Comparison of ENCODE assay signal across 9 cellular contexts in the genomic region with DNA sequence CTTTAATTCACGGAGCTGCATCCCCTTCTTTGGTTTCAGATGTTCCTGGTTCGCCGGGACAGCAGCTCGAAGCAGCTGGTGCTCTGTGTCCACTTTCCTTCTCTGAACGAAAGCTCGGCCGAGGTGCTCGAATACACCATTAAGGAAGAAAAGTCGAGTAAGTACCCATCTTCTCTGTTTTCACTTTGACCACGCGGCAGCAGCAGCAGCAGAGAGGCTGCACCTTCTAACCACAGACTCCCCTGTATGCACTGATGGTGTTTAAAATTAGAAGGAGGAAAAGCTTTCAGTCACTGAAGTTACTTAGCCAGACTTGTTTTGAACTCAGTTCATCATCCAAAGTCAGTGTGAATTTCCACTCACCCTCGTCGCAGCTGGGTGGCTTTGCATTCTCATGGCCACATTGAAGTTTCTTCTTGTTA.
DNase-seq lines count a peak whose midpoint lies in the region; ATAC-seq and TF ChIP-seq lines count a peak whose summit lies in the region.
"Had no signal": no experiment of that assay in that cellular context is flagged by ENCODE, and none has a peak within 500 bp of the region (broad histone marks: within the 10 kb centered on the region; RNA-seq: fewer than 3 reads in every experiment).

No MANE protein-coding gene starts in this region.

- H3K4me1 ChIP-seq in MM.1S (ENCODE audit: low read length) (peaks cover 46% of the 10 kb centered on the region), spleen (peaks cover 11 to 64% (median 31%) of the 10 kb centered on the region in 6 donors), PC-3 (ENCODE audit: insufficient read depth, low read length) (peaks cover 4% of the 10 kb centered on the region; the same call in 1 of the 2 replicates)

- 37 to 65% (median 60%) methylated on average over 13 of the region's 13 CpGs for WGBS in spleen, 5 donors

- TF ChIP-seq CTCF in MM.1S (IDR thresholded peaks at IDR 0.05; ENCODE audit: low read length) (no peak), spleen (IDR thresholded peaks at IDR 0.05 in 8 of 11, conservative IDR thresholded peaks at IDR 0.05 in 3 of 11) (no peak), PC-3 (conservative IDR thresholded peaks at IDR 0.05; ENCODE audit: low read depth, low read length) (no peak)

- H3K27me3 ChIP-seq in MM.1S (replicated peaks; ENCODE audit: insufficient read depth, low read length) = no peaks in the 10 kb centered on the region
- H3K27me3 ChIP-seq in spleen (replicated peaks in 1 of 7) = no peaks in the 10 kb centered on the region
- H3K27me3 ChIP-seq in PC-3 (ENCODE audit: low read length) = no peaks in the 10 kb centered on the region

- intact Hi-C loops in spleen (cut with DNase I; ENCODE audit: low total_unique reads) = no loop called here
- intact Hi-C loops in PC-3 (cut with micrococcal nuclease) = no loop called here

- peak overlapping the region; percentile 41; the same call in 1 of the 2 replicates for H3K4me3 ChIP-seq in MM.1S (ENCODE audit: low read length)
- peak overlapping the region in 1 of 8 donors; percentile 43 for H3K4me3 ChIP-seq in spleen
- no peak overlapping the region for H3K4me3 ChIP-seq in PC-3 (ENCODE audit: low read length)

- peak overlapping the region; percentile 96 for H3K27ac ChIP-seq in MM.1S (ENCODE audit: low read length)
- H3K27ac ChIP-seq in spleen = peak overlapping the region in 7 of 8 donors; percentile 16 to 82 (median 63)
- no peak overlapping the region for H3K27ac ChIP-seq in PC-3 (ENCODE audit: low read length)

- POLR2A ChIA-PET in PC-3 (lab: Charles Lee; ENCODE audit: unreplicated experiment) = no interaction called here

- H4K20me1 ChIP-seq in MM.1S (ENCODE audit: insufficient read depth, low read length) (no peaks in the 10 kb centered on the region), PC-3 (ENCODE audit: low read length) (no peaks in the 10 kb centered on the region)

- H3K36me3 ChIP-seq in MM.1S (replicated peaks; ENCODE audit: insufficient read depth, low read length) (no peaks in the 10 kb centered on the region), spleen (peaks cover 0 to 99% (median 29%) of the 10 kb centered on the region in 6 donors), PC-3 (ENCODE audit: low read depth, low read length) (no peaks in the 10 kb centered on the region)

- no peaks in the 10 kb centered on the region for H3K9me3 ChIP-seq in MM.1S (replicated peaks; ENCODE audit: insufficient read depth, low read length)
- H3K9me3 ChIP-seq in spleen = no peaks in the 10 kb centered on the region
- no peaks in the 10 kb centered on the region for H3K9me3 ChIP-seq in PC-3 (ENCODE audit: low read length)

- H3F3A ChIP-seq in MM.1S (ENCODE audit: insufficient read depth, low read length) (peaks cover 31% of the 10 kb centered on the region), PC-3 (ENCODE audit: low read length, unreplicated experiment) (no peaks in the 10 kb centered on the region)

- CTCF ChIA-PET in PC-3 (lab: Charles Lee) = no interaction called here

- peak; percentile 71 to 81 for ATAC-seq in activated CD4-positive, CD25-positive, alpha-beta regulatory T cell treated with anti-CD3 and anti-CD28 coated beads, Interleukin-2, amount 50 U/mL, for 24 hours
- ATAC-seq in HG02623 (IDR thresholded peaks at IDR 0.05; ENCODE audit: unreplicated experiment) (peak; percentile 83), PC-3 (no peak)

- no peaks in the 10 kb centered on the region for H3K9me2 ChIP-seq in MM.1S (replicated peaks; ENCODE audit: insufficient read depth, low read length)
- H3K9me2 ChIP-seq in PC-3 (replicated peaks; ENCODE audit: low read length) = no peaks in the 10 kb centered on the region

- H3K9ac ChIP-seq in MM.1S (ENCODE audit: low read length) = peak overlapping the region; percentile 66
- H3K9ac ChIP-seq in PC-3 (ENCODE audit: low read length) = no peak overlapping the region

- no peak for DNase-seq in activated CD4-positive, CD25-positive, alpha-beta regulatory T cell (lab: John Stamatoyannopoulos, UW)
- DNase-seq in MM.1S (peak; percentile 82), spleen (peak; percentile 75), NCI-H1105 treated with DMSO at 0.1 percent for 48 hours (lab: John Stamatoyannopoulos, UW) (no peak), PC-3 (no peak), NCI-H146 (lab: John Stamatoyannopoulos, UW) (no peak)
- DNase-seq: HCEC 1CT had no signal

- H3K79me2 ChIP-seq in MM.1S (ENCODE audit: low read length) (no peaks in the 10 kb centered on the region), PC-3 (ENCODE audit: low read length) (no peaks in the 10 kb centered on the region)

- no peak for TF ChIP-seq POLR2A in spleen (IDR thresholded peaks at IDR 0.05)

- no TSS peak for BruUV-seq in PC-3 (replicated peaks; lab: Mats Ljungman, UMichigan)

- H2AFZ ChIP-seq in MM.1S (ENCODE audit: low read length) = peak overlapping the region; percentile 30; the same call in 1 of the 2 replicates
- H2AFZ ChIP-seq in PC-3 (ENCODE audit: low read length) = no peak overlapping the region

- H3K4me2 ChIP-seq in MM.1S (ENCODE audit: low read depth, low read length) (peak overlapping the region; percentile 74), PC-3 (ENCODE audit: low read length) (no peak overlapping the region)

Comparison
In these comparisons a context has a peak if more than half of its experiments do, and no peak if none do; other contexts are left out.
1. DNase-seq: peak in MM.1S (single experiment) and spleen (single experiment); none in activated CD4-positive, CD25-positive, alpha-beta regulatory T cell (0 of 4), NCI-H1105 treated with DMSO at 0.1 percent for 48 hours (single experiment), PC-3 (single experiment) and NCI-H146 (single experiment).